ENCODE assay signal across 8 cellular contexts in the genomic region with DNA sequence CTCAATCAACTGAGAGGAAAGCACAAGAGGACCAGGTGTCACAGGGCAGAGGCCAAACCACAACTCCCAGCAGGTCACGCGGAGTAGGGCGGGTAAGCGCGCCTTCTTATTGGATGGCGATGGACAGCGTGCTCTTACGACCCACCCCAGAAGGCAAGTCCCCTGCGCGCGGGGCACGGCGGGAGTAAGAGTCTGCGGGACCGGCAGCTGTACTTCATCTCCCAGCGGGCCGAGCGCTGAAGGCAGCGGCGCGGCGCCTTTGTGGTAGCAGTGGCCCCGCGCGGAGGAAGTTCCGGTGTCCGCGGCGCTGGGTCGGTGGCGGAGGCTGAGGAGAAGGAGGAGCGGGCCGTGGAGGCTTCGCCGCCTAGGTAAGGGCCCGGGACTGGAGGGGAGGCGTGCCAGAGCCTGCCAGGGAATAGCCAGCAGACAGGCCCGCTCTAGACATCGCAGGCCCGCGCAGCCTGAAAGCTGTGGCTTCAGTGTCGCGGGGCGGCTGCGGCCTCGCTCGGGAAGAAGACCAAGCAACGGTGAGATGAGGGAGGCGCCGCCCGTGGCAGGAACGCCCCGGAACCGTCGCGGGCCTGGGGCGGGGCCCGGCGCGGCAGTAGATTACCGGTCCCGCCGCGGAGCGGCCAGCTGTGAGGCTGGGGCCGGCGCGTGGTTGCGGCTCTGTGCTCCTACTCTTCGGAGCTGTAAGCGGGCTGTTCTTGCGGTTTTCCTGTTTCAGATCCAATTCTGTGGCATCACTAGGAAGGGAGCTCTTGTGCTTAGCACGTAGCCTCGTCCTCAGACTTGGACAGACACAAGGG. TPM values are rescaled to one million over a fixed set of nuclear protein-coding genes. Genes with fewer than 3 reads are reported as not detected.
DNase-seq lines count a peak whose midpoint lies in the region; ATAC-seq and TF ChIP-seq lines count a peak whose summit lies in the region.

A gene with protein sequence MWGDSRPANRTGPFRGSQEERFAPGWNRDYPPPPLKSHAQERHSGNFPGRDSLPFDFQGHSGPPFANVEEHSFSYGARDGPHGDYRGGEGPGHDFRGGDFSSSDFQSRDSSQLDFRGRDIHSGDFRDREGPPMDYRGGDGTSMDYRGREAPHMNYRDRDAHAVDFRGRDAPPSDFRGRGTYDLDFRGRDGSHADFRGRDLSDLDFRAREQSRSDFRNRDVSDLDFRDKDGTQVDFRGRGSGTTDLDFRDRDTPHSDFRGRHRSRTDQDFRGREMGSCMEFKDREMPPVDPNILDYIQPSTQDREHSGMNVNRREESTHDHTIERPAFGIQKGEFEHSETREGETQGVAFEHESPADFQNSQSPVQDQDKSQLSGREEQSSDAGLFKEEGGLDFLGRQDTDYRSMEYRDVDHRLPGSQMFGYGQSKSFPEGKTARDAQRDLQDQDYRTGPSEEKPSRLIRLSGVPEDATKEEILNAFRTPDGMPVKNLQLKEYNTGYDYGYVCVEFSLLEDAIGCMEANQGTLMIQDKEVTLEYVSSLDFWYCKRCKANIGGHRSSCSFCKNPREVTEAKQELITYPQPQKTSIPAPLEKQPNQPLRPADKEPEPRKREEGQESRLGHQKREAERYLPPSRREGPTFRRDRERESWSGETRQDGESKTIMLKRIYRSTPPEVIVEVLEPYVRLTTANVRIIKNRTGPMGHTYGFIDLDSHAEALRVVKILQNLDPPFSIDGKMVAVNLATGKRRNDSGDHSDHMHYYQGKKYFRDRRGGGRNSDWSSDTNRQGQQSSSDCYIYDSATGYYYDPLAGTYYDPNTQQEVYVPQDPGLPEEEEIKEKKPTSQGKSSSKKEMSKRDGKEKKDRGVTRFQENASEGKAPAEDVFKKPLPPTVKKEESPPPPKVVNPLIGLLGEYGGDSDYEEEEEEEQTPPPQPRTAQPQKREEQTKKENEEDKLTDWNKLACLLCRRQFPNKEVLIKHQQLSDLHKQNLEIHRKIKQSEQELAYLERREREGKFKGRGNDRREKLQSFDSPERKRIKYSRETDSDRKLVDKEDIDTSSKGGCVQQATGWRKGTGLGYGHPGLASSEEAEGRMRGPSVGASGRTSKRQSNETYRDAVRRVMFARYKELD (plus strand): TSS at position 293 of the 809 bp plus-strand sequence. CDS start 22,492 bp downstream, outside the sequence.

- H3K36me3 Mint-ChIP-seq in IgD-negative memory B cell = peaks cover 3% of the 10 kb centered on the region

- peaks cover 23 to 36% (median 25%) of the 10 kb centered on the region in 3 donors for H3K4me1 Mint-ChIP-seq in IgD-negative memory B cell

- no peaks in the 10 kb centered on the region for H3K27me3 ChIP-seq in mononuclear cell (ENCODE audit: insufficient read depth, low read length)

- H3K4me3 Mint-ChIP-seq in IgD-negative memory B cell = peak within 1 kb of the TSS; percentile 98 to 100 (median 99)

- TF ChIP-seq CTCF in epithelial cell of esophagus (IDR thresholded peaks at IDR 0.05; ENCODE audit: insufficient read depth, low read depth, low read length, missing control alignments) = no peak

- peak; percentile 93 for ATAC-seq in GM21529 (IDR thresholded peaks at IDR 0.05; ENCODE audit: unreplicated experiment)

- H3K9me3 Mint-ChIP-seq in IgD-negative memory B cell = peaks cover 0 to 4% (median 0%) of the 10 kb centered on the region in 3 donors

- peaks cover 35% of the 10 kb centered on the region for H3K4me1 ChIP-seq in mononuclear cell (ENCODE audit: insufficient read depth, low read length)

- peak within 1 kb of the TSS; percentile 96 for H3K4me3 ChIP-seq in epithelial cell of esophagus (ENCODE audit: low read length)
- peak within 1 kb of the TSS; percentile 64 for H3K4me3 ChIP-seq in mononuclear cell (ENCODE audit: low read length)

- DNase-seq in DMS 273 treated with DMSO at 0.1 percent for 48 hours (lab: John Stamatoyannopoulos, UW) (peak; percentile 93), OCI-M2 (lab: John Stamatoyannopoulos, UW; ENCODE audit: unreplicated experiment) (peak; percentile 67), activated T-cell treated with anti-CD3 and anti-CD28 coated beads for 4 hours (peak; percentile 86), epithelial cell of esophagus (ENCODE audit: low read depth) (peak; percentile 98)
- peak; percentile 72 to 86 for DNase-seq in stimulated activated CD8-positive, alpha-beta memory T cell treated with anti-CD3 and anti-CD28 coated beads, Interleukin-4, amount 100 ng/mL, for 1 hour (ENCODE audit: low read depth in 2 of 2, low spot score in 1 of 2)

- no peaks in the 10 kb centered on the region for H3K9me3 ChIP-seq in mononuclear cell (ENCODE audit: low read depth, low read length)

- H3K27me3 Mint-ChIP-seq in IgD-negative memory B cell = no peaks in the 10 kb centered on the region

- H3K27ac Mint-ChIP-seq in IgD-negative memory B cell = peak within 1 kb of the TSS; percentile 97 to 100 (median 99)

RNA-seq across cellular contexts. Expression of the gene that starts here (rescaled TPM):
- polyA plus RNA-seq in IgD-negative memory B cell = 65.1 TPM
- total RNA-seq in mononuclear cell = 59.0 TPM

Comparison
In these comparisons a context has a peak if more than half of its experiments do, and no peak if none do; other contexts are left out.
1. Peak in every context shown above with its lines: DNase-seq, ATAC-seq and H3K4me3 ChIP-seq.